ENCODE assay signal across 11 cellular contexts in genomic region chr3:43584043-43584826, GRCh38. TPM values are rescaled to one million over a fixed set of nuclear protein-coding genes. Genes with fewer than 3 reads are reported as not detected.
DNase-seq lines count a peak whose midpoint lies in the region; ATAC-seq and TF ChIP-seq lines count a peak whose summit lies in the region.
"Had no signal": no experiment of that assay in that cellular context is flagged by ENCODE, and none has a peak within 500 bp of the region (broad histone marks: within the 10 kb centered on the region; RNA-seq: fewer than 3 reads in every experiment).

No MANE protein-coding gene starts in this region.

- no peaks in the 10 kb centered on the region for H3K27me3 ChIP-seq in gastroesophageal sphincter

- ATAC-seq in gastroesophageal sphincter (peak; percentile 34), GM19452 (IDR thresholded peaks at IDR 0.05; ENCODE audit: unreplicated experiment) (no peak)
- ATAC-seq: Right ventricle myocardium inferior had no signal

- H3K36me3 ChIP-seq in gastroesophageal sphincter, result peaks cover 0 to under 1% of the 10 kb centered on the region in 2 donors

- peaks cover 4 to 35% (median 5%) of the 10 kb centered on the region in 3 donors for H3K4me1 ChIP-seq in gastroesophageal sphincter

- TF ChIP-seq CTCF in C4-2B (conservative IDR thresholded peaks at IDR 0.05) (no peak), gastroesophageal sphincter (IDR thresholded peaks at IDR 0.05) (no peak)

- H3K27ac ChIP-seq in C4-2B, result peak overlapping the region; percentile 27; the same call in 1 of the 2 replicates
- H3K27ac ChIP-seq in gastroesophageal sphincter, result peak overlapping the region in 3 of 4 donors; percentile 4 to 73 (median 67)

- no peak overlapping the region for H3K4me3 ChIP-seq in gastroesophageal sphincter

- TF ChIP-seq EP300 in gastroesophageal sphincter (IDR thresholded peaks at IDR 0.05), result no peak

- no peak for TF ChIP-seq POLR2A in gastroesophageal sphincter (IDR thresholded peaks at IDR 0.05)

- DNase-seq in ELR (ENCODE audit: low read depth), result peak; percentile 8
- peak; percentile 14 for DNase-seq in amniotic epithelial cell (ENCODE audit: low read depth)
- DNase-seq in SW 1271 (lab: John Stamatoyannopoulos, UW), result no peak
- no peak for DNase-seq in NCI-H526 treated with DMSO at 0.1 percent for 48 hours (lab: John Stamatoyannopoulos, UW)
- DNase-seq: central memory CD4-positive, alpha-beta T cell; NCI-H2029 treated with DMSO at 0.1 percent for 48 hours; substantia nigra had no signal

- 97 to 100% methylated on average over 4 to 5 of the region's 14 CpGs for WGBS in gastroesophageal sphincter (ENCODE audit: low coverage in 1 of 2), 2 donors

- H3K9me3 ChIP-seq in gastroesophageal sphincter, result no peaks in the 10 kb centered on the region

RNA-seq across cellular contexts. Expression of gene ANO10, which starts 37.6 kb away (rescaled TPM):
- 10 to 100 TPM; 22.9 to 33.5 (median 30.2) TPM for total RNA-seq in gastroesophageal sphincter

Comparison
In these comparisons a context has a peak if more than half of its experiments do, and no peak if none do; other contexts are left out.
1. DNase-seq: peak in ELR (single experiment) and amniotic epithelial cell (single experiment); none in SW 1271 (0 of 2) and NCI-H526 treated with DMSO at 0.1 percent for 48 hours (single experiment).